ENCODE assay signal across 1 cellular context in the genomic region with DNA sequence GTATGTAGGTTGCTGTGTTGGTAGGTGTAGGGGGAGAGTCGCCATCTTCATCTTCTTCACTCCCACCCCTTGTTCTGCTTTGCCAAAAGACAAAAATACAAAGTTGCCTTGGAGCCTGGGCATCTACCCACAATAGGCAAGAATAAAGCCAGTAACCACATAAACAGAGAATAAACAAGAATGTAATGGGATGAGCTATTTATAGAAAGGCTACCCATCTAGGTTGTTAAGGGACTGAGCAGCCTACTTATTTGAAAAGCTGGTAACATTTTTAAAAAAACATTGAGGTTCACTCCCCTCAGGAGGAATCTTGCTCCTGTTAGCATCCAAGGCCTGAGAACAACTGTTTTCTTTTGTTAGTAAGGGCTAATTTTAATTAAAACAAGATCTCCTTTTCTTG.
TF ChIP-seq lines count a peak whose summit lies in the region.

No MANE protein-coding gene starts in this region.

TF ChIP-seq in IMR-90, 13 proteins besides CTCF, POLR2A, EP300 and RAD21:
- no peak for TF ChIP-seq MAZ (IDR thresholded peaks at IDR 0.05; ENCODE audit: borderline replicate concordance, low read depth, low read length)
- no peak for TF ChIP-seq CHD1 (IDR thresholded peaks at IDR 0.05; ENCODE audit: low read depth, low read length)
- TF ChIP-seq, protein P1, sequence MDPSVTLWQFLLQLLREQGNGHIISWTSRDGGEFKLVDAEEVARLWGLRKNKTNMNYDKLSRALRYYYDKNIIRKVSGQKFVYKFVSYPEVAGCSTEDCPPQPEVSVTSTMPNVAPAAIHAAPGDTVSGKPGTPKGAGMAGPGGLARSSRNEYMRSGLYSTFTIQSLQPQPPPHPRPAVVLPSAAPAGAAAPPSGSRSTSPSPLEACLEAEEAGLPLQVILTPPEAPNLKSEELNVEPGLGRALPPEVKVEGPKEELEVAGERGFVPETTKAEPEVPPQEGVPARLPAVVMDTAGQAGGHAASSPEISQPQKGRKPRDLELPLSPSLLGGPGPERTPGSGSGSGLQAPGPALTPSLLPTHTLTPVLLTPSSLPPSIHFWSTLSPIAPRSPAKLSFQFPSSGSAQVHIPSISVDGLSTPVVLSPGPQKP (IDR thresholded peaks at IDR 0.05; ENCODE audit: borderline replicate concordance, low read depth, low read length): no peak
- TF ChIP-seq BHLHE40 (IDR thresholded peaks at IDR 0.05; ENCODE audit: low read depth, low read length): no peak
- TF ChIP-seq CEBPB (IDR thresholded peaks at IDR 0.05; ENCODE audit: low read depth, low read length): no peak
- no peak for TF ChIP-seq FOS (IDR thresholded peaks at IDR 0.05; ENCODE audit: low read depth, low read length)
- TF ChIP-seq MXI1 (IDR thresholded peaks at IDR 0.05; ENCODE audit: borderline replicate concordance, low read depth, low read length): no peak
